In genomic region chr19:18009412-18010066, GRCh38 we compare ENCODE assay signal across 9 cellular contexts. TPM values are rescaled to one million over a fixed set of nuclear protein-coding genes. Genes with fewer than 3 reads are reported as not detected.
DNase-seq lines count a peak whose midpoint lies in the region; ATAC-seq and TF ChIP-seq lines count a peak whose summit lies in the region.
"Had no signal": no experiment of that assay in that cellular context is flagged by ENCODE, and none has a peak within 500 bp of the region (broad histone marks: within the 10 kb centered on the region; RNA-seq: fewer than 3 reads in every experiment).

No MANE protein-coding gene starts in this region.

- TF ChIP-seq EP300 in transverse colon (IDR thresholded peaks at IDR 0.05; ENCODE audit: low read depth), result no peak

- H3K4me1 ChIP-seq in liver (ENCODE audit: control insufficient read depth in 4 of 4, insufficient read depth in 4 of 4, low read length in 3 of 4), result peaks cover 4 to 46% (median 30%) of the 10 kb centered on the region in 4 donors
- peaks cover 3 to 26% (median 19%) of the 10 kb centered on the region in 4 donors for H3K4me1 ChIP-seq in transverse colon

- no peaks in the 10 kb centered on the region for H3K27me3 Mint-ChIP-seq in activated T-helper 17 cell treated with anti-CD3 and anti-CD28 coated beads, Interleukin-2, amount 50 U/mL, for 72 hours

- no peaks in the 10 kb centered on the region for H3K27me3 ChIP-seq in liver (ENCODE audit: control insufficient read depth in 4 of 4, insufficient read depth in 4 of 4, low read length in 3 of 4)
- no peaks in the 10 kb centered on the region for H3K27me3 ChIP-seq in transverse colon

- TF ChIP-seq CTCF in liver (IDR thresholded peaks at IDR 0.05; ENCODE audit: low read depth, low read length, missing input control) (no peak), transverse colon (IDR thresholded peaks at IDR 0.05) (no peak)

- H3K36me3 Mint-ChIP-seq in activated T-helper 17 cell treated with anti-CD3 and anti-CD28 coated beads, Interleukin-2, amount 50 U/mL, for 72 hours (ENCODE audit: low read depth), result peaks cover 88% of the 10 kb centered on the region

- no peak for TF ChIP-seq RAD21 in liver (IDR thresholded peaks at IDR 0.05)

- DNase-seq in left ventricle myocardium superior, result peak; percentile 35
- DNase-seq in cardiac septum (ENCODE audit: low spot score), result no peak
- DNase-seq in transverse colon, result no peak
- DNase-seq: NCI-H2107 had no signal

- peak overlapping the region; percentile 79 to 95 for H3K27ac ChIP-seq in liver (ENCODE audit: low read depth in 1 of 2, low read length in 2 of 2)
- H3K27ac ChIP-seq in transverse colon, result peak overlapping the region; percentile 80 to 89 (median 86)

- peak overlapping the region; percentile 83 for H3K4me3 Mint-ChIP-seq in activated T-helper 17 cell treated with anti-CD3 and anti-CD28 coated beads, Interleukin-2, amount 50 U/mL, for 72 hours

- H3K4me3 ChIP-seq in liver (ENCODE audit: low read depth in 1 of 3, low read length in 3 of 3) (peak overlapping the region in 1 of 3 donors; percentile 62), transverse colon (peak overlapping the region in 3 of 4 donors; percentile 4 to 52 (median 41))

- no peak for TF ChIP-seq POLR2A in transverse colon (IDR thresholded peaks at IDR 0.05)

- ATAC-seq in left ventricle myocardium superior (no peak), GM19463 (IDR thresholded peaks at IDR 0.05; ENCODE audit: unreplicated experiment) (no peak), GM18517 (IDR thresholded peaks at IDR 0.05; ENCODE audit: unreplicated experiment) (no peak), GM19397 (IDR thresholded peaks at IDR 0.05; ENCODE audit: unreplicated experiment) (no peak)
- ATAC-seq in activated T-helper 17 cell treated with anti-CD3 and anti-CD28 coated beads, Interleukin-2, amount 50 U/mL, for 72 hours (replicated peaks), result peak; percentile 33

- no peaks in the 10 kb centered on the region for H3K9me3 Mint-ChIP-seq in activated T-helper 17 cell treated with anti-CD3 and anti-CD28 coated beads, Interleukin-2, amount 50 U/mL, for 72 hours

- H3K9me3 ChIP-seq in liver (ENCODE audit: control insufficient read depth in 4 of 4, low read length in 3 of 4), result no peaks in the 10 kb centered on the region
- no peaks in the 10 kb centered on the region for H3K9me3 ChIP-seq in transverse colon

- H3K27ac Mint-ChIP-seq in activated T-helper 17 cell treated with anti-CD3 and anti-CD28 coated beads, Interleukin-2, amount 50 U/mL, for 72 hours, result peak overlapping the region; percentile 89

- in situ Hi-C loops in transverse colon (cut with MboI; ENCODE audit: low pct_ligation_motif_present in 1 of 4, low pct_unique_long_range_greater_than_20kb in 1 of 4, low sequenced_read_pairs in 3 of 4), result loop anchor here in 3 of 4 donors (5.0 to 10.0 kb wide), 3 partner anchors 45 to 55 kb away; no protein-coding TSS in a partner anchor

- H3K36me3 ChIP-seq in liver (ENCODE audit: control insufficient read depth in 4 of 4, insufficient read depth in 3 of 4, low read depth in 1 of 4, low read length in 3 of 4) (peaks cover 2 to 12% (median 3%) of the 10 kb centered on the region in 4 donors), transverse colon (peaks cover 0 to 42% (median 18%) of the 10 kb centered on the region in 4 donors)

- H3K4me1 Mint-ChIP-seq in activated T-helper 17 cell treated with anti-CD3 and anti-CD28 coated beads, Interleukin-2, amount 50 U/mL, for 72 hours, result peaks cover 25% of the 10 kb centered on the region

- intact Hi-C loops in left ventricle myocardium superior (cut with micrococcal nuclease), result no loop called here
- intact Hi-C loops in cardiac septum (cut with DNase I), result no loop called here
- intact Hi-C loops in transverse colon (cut with DNase I; ENCODE audit: low total_unique reads), result no loop called here

- H3K9ac ChIP-seq in liver (ENCODE audit: low read depth in 1 of 2, low read length in 2 of 2), result peak overlapping the region in 1 of 2 donors; percentile 3

- 89% methylated on average over 37 of the region's 37 CpGs for WGBS in liver
- 87% methylated on average over 35 of the region's 37 CpGs; no CpG with 5 or more reads in 1 of the 2 donors for WGBS in transverse colon (ENCODE audit: low coverage in 1 of 2), 2 donors

TF ChIP-seq in liver, 16 proteins besides CTCF, POLR2A, EP300 and RAD21:
- TF ChIP-seq TAF1 (conservative IDR thresholded peaks at IDR 0.05) (no peak), SP1 (IDR thresholded peaks at IDR 0.05) (peak; percentile 19), MAX (IDR thresholded peaks at IDR 0.05) (no peak), HNF4A (conservative IDR thresholded peaks at IDR 0.05) (peak in 1 of 2 donors; percentile 44), REST (IDR thresholded peaks at IDR 0.05) (no peak), FOXA2 (IDR thresholded peaks at IDR 0.05) (no peak), HNF4G (IDR thresholded peaks at IDR 0.05) (no peak), EGR1 (IDR thresholded peaks at IDR 0.05; ENCODE audit: low read depth in 2 of 2) (no peak), FOXA1 (IDR thresholded peaks at IDR 0.05) (no peak), GABPA (IDR thresholded peaks at IDR 0.05 in 1 of 2, conservative IDR thresholded peaks at IDR 0.05 in 1 of 2) (no peak), RXRA (IDR thresholded peaks at IDR 0.05) (no peak), JUND (IDR thresholded peaks at IDR 0.05) (peak; percentile 36 to 84), NR2F2 (IDR thresholded peaks at IDR 0.05) (no peak), ATF3 (IDR thresholded peaks at IDR 0.05) (no peak), YY1 (IDR thresholded peaks at IDR 0.05) (no peak)
- TF ChIP-seq, protein P1, sequence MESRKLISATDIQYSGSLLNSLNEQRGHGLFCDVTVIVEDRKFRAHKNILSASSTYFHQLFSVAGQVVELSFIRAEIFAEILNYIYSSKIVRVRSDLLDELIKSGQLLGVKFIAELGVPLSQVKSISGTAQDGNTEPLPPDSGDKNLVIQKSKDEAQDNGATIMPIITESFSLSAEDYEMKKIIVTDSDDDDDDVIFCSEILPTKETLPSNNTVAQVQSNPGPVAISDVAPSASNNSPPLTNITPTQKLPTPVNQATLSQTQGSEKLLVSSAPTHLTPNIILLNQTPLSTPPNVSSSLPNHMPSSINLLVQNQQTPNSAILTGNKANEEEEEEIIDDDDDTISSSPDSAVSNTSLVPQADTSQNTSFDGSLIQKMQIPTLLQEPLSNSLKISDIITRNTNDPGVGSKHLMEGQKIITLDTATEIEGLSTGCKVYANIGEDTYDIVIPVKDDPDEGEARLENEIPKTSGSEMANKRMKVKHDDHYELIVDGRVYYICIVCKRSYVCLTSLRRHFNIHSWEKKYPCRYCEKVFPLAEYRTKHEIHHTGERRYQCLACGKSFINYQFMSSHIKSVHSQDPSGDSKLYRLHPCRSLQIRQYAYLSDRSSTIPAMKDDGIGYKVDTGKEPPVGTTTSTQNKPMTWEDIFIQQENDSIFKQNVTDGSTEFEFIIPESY (IDR thresholded peaks at IDR 0.05), result no peak

RNA-seq across cellular contexts. Expression of gene ARRDC2, which starts 1.6 kb away (rescaled TPM):
- 17.9 TPM for total RNA-seq in left ventricle myocardium superior
- 9.2 TPM for total RNA-seq in cardiac septum
- 10 to 100 TPM; 32.0 to 98.0 TPM for total RNA-seq in activated T-helper 17 cell treated with anti-CD3 and anti-CD28 coated beads, Interleukin-2, amount 50 U/mL, for 72 hours
- total RNA-seq in liver, result 10 to 100 TPM in 1 of 2 donors, 1 to 10 TPM in 1; 7.6 to 32.3 TPM
- polyA plus RNA-seq in liver, result 1 to 10 TPM; 2.7 to 5.3 TPM
- total RNA-seq in transverse colon, result 10 to 100 TPM; 28.9 to 69.6 (median 42.7) TPM

RNA-seq across cellular contexts. Expression of gene KCNN1, which starts 42.6 kb away (rescaled TPM):
- total RNA-seq in left ventricle myocardium superior (not detected), cardiac septum (0.19 TPM), liver (under 1 TPM; 0.05 to 0.08 TPM), transverse colon (1 to 10 TPM in 1 of 4 donors, not detected in 3; 1.6 TPM)
- under 1 TPM; 0.50 to 0.61 TPM for total RNA-seq in activated T-helper 17 cell treated with anti-CD3 and anti-CD28 coated beads, Interleukin-2, amount 50 U/mL, for 72 hours
- polyA plus RNA-seq in liver, result under 1 TPM in 1 of 2 donors, not detected in 1; 0.05 TPM
